In genomic region chr2:32423536-32423935, GRCh38 we compare ENCODE assay signal across 17 cellular contexts.
DNase-seq lines count a peak whose midpoint lies in the region; ATAC-seq and TF ChIP-seq lines count a peak whose summit lies in the region.
"Had no signal": no experiment of that assay in that cellular context is flagged by ENCODE, and none has a peak within 500 bp of the region (broad histone marks: within the 10 kb centered on the region; RNA-seq: fewer than 3 reads in every experiment).

No MANE protein-coding gene starts in this region.

- H3K36me3 ChIP-seq in BE2C: no peaks in the 10 kb centered on the region

- H3K27me3 Mint-ChIP-seq in memory B cell: no peaks in the 10 kb centered on the region

- DNase-seq in BE2C (peak; percentile 29), M059J (ENCODE audit: low read depth) (peak; percentile 20), amniotic epithelial cell (ENCODE audit: low read depth) (peak; percentile 38), memory B cell (ENCODE audit: low spot score in 2 of 2) (no peak), iPS-NIHi7 (ENCODE audit: extremely low spot score) (no peak), NCI-H1092 treated with DMSO at 0.1 percent for 48 hours (lab: John Stamatoyannopoulos, UW) (no peak), epidermal melanocyte (ENCODE audit: insufficient read length, low spot score) (no peak)
- DNase-seq: DMS 273 treated with DMSO at 0.1 percent for 48 hours, Karpas-422, MM.1S, NCI-H1417, NCI-H187 treated with DMSO at 0.1 percent for 48 hours, NCI-H446, OCI-M1, SHP77 treated with DMSO at 0.1 percent for 48 hours had no signal

- peaks cover 41% of the 10 kb centered on the region for H3K4me1 Mint-ChIP-seq in memory B cell

- no peak for TF ChIP-seq CTCF in BE2C (IDR thresholded peaks at IDR 0.05; ENCODE audit: low read depth, low read length)

- H3K4me1 ChIP-seq in BE2C: peaks cover 10% of the 10 kb centered on the region

- H3K27me3 ChIP-seq in BE2C: no peaks in the 10 kb centered on the region

- H3K4me3 ChIP-seq in BE2C (ENCODE audit: low read depth, low read length): no peak overlapping the region
- H3K4me3 ChIP-seq: A549 had no signal

- no peak overlapping the region for H3K4me3 Mint-ChIP-seq in memory B cell
- H3K4me3 Mint-ChIP-seq: CD14-positive monocyte had no signal

- no peaks in the 10 kb centered on the region for H3K9me3 Mint-ChIP-seq in memory B cell
- H3K9me3 Mint-ChIP-seq: CD14-positive monocyte had no signal

- no peak for ATAC-seq in memory B cell (ENCODE audit: low read depth)
- ATAC-seq: A549 had no signal

- no peaks in the 10 kb centered on the region for H3K9me3 ChIP-seq in BE2C
- H3K9me3 ChIP-seq: A549 had no signal

- H3K27ac Mint-ChIP-seq in memory B cell: peak overlapping the region; percentile 55

- peaks cover 24% of the 10 kb centered on the region for H3K36me3 Mint-ChIP-seq in memory B cell

Comparison
In these comparisons a context has a peak if more than half of its experiments do, and no peak if none do; other contexts are left out.
1. DNase-seq: peak in BE2C (single experiment), M059J (single experiment) and amniotic epithelial cell (single experiment); none in memory B cell (0 of 2), iPS-NIHi7 (single experiment), NCI-H1092 treated with DMSO at 0.1 percent for 48 hours (single experiment) and epidermal melanocyte (single experiment).